In genomic region chr3:43215684-43216336, GRCh38 we compare ENCODE assay signal across 18 cellular contexts.
DNase-seq lines count a peak whose midpoint lies in the region; ATAC-seq and TF ChIP-seq lines count a peak whose summit lies in the region.
"Had no signal": no experiment of that assay in that cellular context is flagged by ENCODE, and none has a peak within 500 bp of the region (broad histone marks: within the 10 kb centered on the region; RNA-seq: fewer than 3 reads in every experiment).

No MANE protein-coding gene starts in this region.

- no peaks in the 10 kb centered on the region for H3F3A ChIP-seq in PC-3 (ENCODE audit: low read length, unreplicated experiment)

- no peaks in the 10 kb centered on the region for H3K4me1 Mint-ChIP-seq in immature natural killer cell
- H3K4me1 Mint-ChIP-seq in activated CD4-positive, alpha-beta T cell treated with anti-CD3 and anti-CD28 coated beads, Interleukin-2, amount 10 ng/mL, durations not matched to agents 7 days and 5 days: peaks cover 31% of the 10 kb centered on the region

- peaks cover 30% of the 10 kb centered on the region for H3K4me1 ChIP-seq in PC-3 (ENCODE audit: insufficient read depth, low read length)
- peaks cover 0 to 2% (median 0%) of the 10 kb centered on the region in 4 donors for H3K4me1 ChIP-seq in esophagus muscularis mucosa
- H3K4me1 ChIP-seq: Peyer's patch had no signal

- DNase-seq in AG04450 (ENCODE audit: low read depth, low spot score) (no peak), GM06990 (ENCODE audit: extremely low read depth, insufficient read length) (no peak), PC-3 (no peak), esophagus muscularis mucosa (ENCODE audit: extremely low spot score) (peak; percentile 5), NCI-H69 (lab: John Stamatoyannopoulos, UW) (no peak), immature natural killer cell (no peak), middle frontal gyrus (ENCODE audit: extremely low spot score, low spot score) (no peak)
- DNase-seq in activated CD4-positive, alpha-beta T cell treated with anti-CD3 and anti-CD28 coated beads, Interleukin-2, amount 10 ng/mL, durations not matched to agents 7 days and 5 days: no peak
- DNase-seq: activated CD4-positive, alpha-beta T cell treated with anti-CD3 and anti-CD28 coated beads for 36 hours; activated T-cell treated with anti-CD3 and anti-CD28 coated beads, Interleukin-2, amount 50 U/mL, for 24 hours; amniotic stem cell; head of caudate nucleus; kidney; NCI-H146; Peyer's patch; posterior cingulate gyrus had no signal

- ATAC-seq in PC-3: no peak
- ATAC-seq: activated CD4-positive, alpha-beta T cell treated with anti-CD3 and anti-CD28 coated beads for 36 hours had no signal

- H3K9me3 ChIP-seq in AG04450 (ENCODE audit: control insufficient read depth, insufficient read depth, low read length) (no peaks in the 10 kb centered on the region), PC-3 (ENCODE audit: low read length) (no peaks in the 10 kb centered on the region), esophagus muscularis mucosa (no peaks in the 10 kb centered on the region)
- H3K9me3 ChIP-seq: Peyer's patch had no signal

- POLR2A ChIA-PET in AG04450 (lab: Yijun Ruan, JAX): no interaction called here
- POLR2A ChIA-PET in PC-3 (lab: Charles Lee; ENCODE audit: unreplicated experiment): interaction anchor here (0.6 kb wide), 1 partner anchor 36 kb away, joined by 4 read pairs; no protein-coding TSS in a partner anchor
- POLR2A ChIA-PET in activated CD4-positive, alpha-beta T cell treated with anti-CD3 and anti-CD28 coated beads, Interleukin-2, amount 10 ng/mL, durations not matched to agents 7 days and 5 days (lab: Charles Lee): interaction anchor here (0.6 kb wide), 1 partner anchor 55 kb away, joined by 4 read pairs; no protein-coding TSS in a partner anchor

- peaks cover 0 to 3% (median 0%) of the 10 kb centered on the region in 3 donors for H3K36me3 Mint-ChIP-seq in immature natural killer cell
- no peaks in the 10 kb centered on the region for H3K36me3 Mint-ChIP-seq in activated CD4-positive, alpha-beta T cell treated with anti-CD3 and anti-CD28 coated beads, Interleukin-2, amount 10 ng/mL, durations not matched to agents 7 days and 5 days (ENCODE audit: low read depth)

- no peak for TF ChIP-seq EP300 in esophagus muscularis mucosa (IDR thresholded peaks at IDR 0.05)

- TF ChIP-seq CTCF in AG04450 (IDR thresholded peaks at IDR 0.05; ENCODE audit: low read depth, low read length) (0 out of 2 replicates have a peak, but pooled peaks have one; percentile 15), GM06990 (IDR thresholded peaks at IDR 0.05; ENCODE audit: insufficient read depth, low read length, poor library complexity, severe bottlenecking) (peak; percentile 33), PC-3 (conservative IDR thresholded peaks at IDR 0.05; ENCODE audit: low read depth, low read length) (peak; percentile 36; the same call in 1 of the 2 replicates), esophagus muscularis mucosa (IDR thresholded peaks at IDR 0.05) (peak in 1 of 3 experiments; percentile 3)

- H3K9ac ChIP-seq in PC-3 (ENCODE audit: low read length): no peak overlapping the region

- H3K27me3 ChIP-seq in AG04450 (ENCODE audit: control insufficient read depth, insufficient read depth, low read length) (peaks cover 4% of the 10 kb centered on the region), GM06990 (replicated peaks; ENCODE audit: control insufficient read depth, insufficient read depth, low read length) (no peaks in the 10 kb centered on the region), PC-3 (ENCODE audit: low read length) (no peaks in the 10 kb centered on the region), esophagus muscularis mucosa (no peaks in the 10 kb centered on the region)
- H3K27me3 ChIP-seq: Peyer's patch had no signal

- no peak overlapping the region for H3K27ac ChIP-seq in AG04450 (ENCODE audit: low read depth, low read length)
- no peak overlapping the region for H3K27ac ChIP-seq in PC-3 (ENCODE audit: low read length)
- no peak overlapping the region for H3K27ac ChIP-seq in esophagus muscularis mucosa (replicated peaks in 1 of 4)

- H3K9me2 ChIP-seq in PC-3 (replicated peaks; ENCODE audit: low read length): no peaks in the 10 kb centered on the region

- H3K27ac Mint-ChIP-seq in immature natural killer cell: peak overlapping the region in 1 of 6 donors; percentile 51
- H3K27ac Mint-ChIP-seq in activated CD4-positive, alpha-beta T cell treated with anti-CD3 and anti-CD28 coated beads, Interleukin-2, amount 10 ng/mL, durations not matched to agents 7 days and 5 days: no peak overlapping the region
- H3K27ac Mint-ChIP-seq: activated CD4-positive, alpha-beta T cell treated with anti-CD3 and anti-CD28 coated beads for 36 hours; activated T-cell treated with anti-CD3 and anti-CD28 coated beads, Interleukin-2, amount 50 U/mL, for 24 hours; T-helper 1 cell treated with Interleukin-12 subunit alpha and Interleukin-12 subunit beta and Interleukin-4 antibody, amounts not matched to agents 30 μg/mL and 1 μg/mL, for 36 hours had no signal

- no peak for TF ChIP-seq POLR2A in esophagus muscularis mucosa (IDR thresholded peaks at IDR 0.05; ENCODE audit: low read depth)

- no peaks in the 10 kb centered on the region for H3K36me3 ChIP-seq in GM06990 (ENCODE audit: control insufficient read depth, insufficient read depth, low read length)
- no peaks in the 10 kb centered on the region for H3K36me3 ChIP-seq in PC-3 (ENCODE audit: low read depth, low read length)
- no peaks in the 10 kb centered on the region for H3K36me3 ChIP-seq in esophagus muscularis mucosa
- H3K36me3 ChIP-seq: Peyer's patch had no signal

- H4K20me1 ChIP-seq in PC-3 (ENCODE audit: low read length): no peaks in the 10 kb centered on the region

- H3K4me3 ChIP-seq in AG04450 (ENCODE audit: low read depth, low read length): no peak overlapping the region
- no peak overlapping the region for H3K4me3 ChIP-seq in GM06990 (replicated peaks; ENCODE audit: low read depth, low read length)
- no peak overlapping the region for H3K4me3 ChIP-seq in PC-3 (ENCODE audit: low read length)
- no peak overlapping the region for H3K4me3 ChIP-seq in esophagus muscularis mucosa
- H3K4me3 ChIP-seq: Peyer's patch had no signal

- CTCF ChIA-PET in AG04450 (lab: Charles Lee) (interaction anchor here (1.6 kb wide), 1 partner anchor 254 kb away, joined by 4 read pairs; no protein-coding TSS in a partner anchor), PC-3 (lab: Charles Lee) (no interaction called here)
- CTCF ChIA-PET in activated CD4-positive, alpha-beta T cell treated with anti-CD3 and anti-CD28 coated beads, Interleukin-2, amount 10 ng/mL, durations not matched to agents 7 days and 5 days (lab: Charles Lee): no interaction called here

- H3K9me3 Mint-ChIP-seq in immature natural killer cell: no peaks in the 10 kb centered on the region
- H3K9me3 Mint-ChIP-seq in activated CD4-positive, alpha-beta T cell treated with anti-CD3 and anti-CD28 coated beads, Interleukin-2, amount 10 ng/mL, durations not matched to agents 7 days and 5 days: peaks cover 5% of the 10 kb centered on the region
- H3K9me3 Mint-ChIP-seq: activated T-cell treated with anti-CD3 and anti-CD28 coated beads, Interleukin-2, amount 50 U/mL, for 24 hours; T-helper 1 cell treated with Interleukin-12 subunit alpha and Interleukin-12 subunit beta and Interleukin-4 antibody, amounts not matched to agents 30 μg/mL and 1 μg/mL, for 36 hours had no signal

- intact Hi-C loops in PC-3 (cut with micrococcal nuclease): no loop called here
- intact Hi-C loops in esophagus muscularis mucosa (cut with DNase I): no loop called here

- peaks cover 0 to 1% (median 1%) of the 10 kb centered on the region in 3 donors for H3K27me3 Mint-ChIP-seq in immature natural killer cell (ENCODE audit: low read depth in 3 of 3)
- H3K27me3 Mint-ChIP-seq in activated CD4-positive, alpha-beta T cell treated with anti-CD3 and anti-CD28 coated beads, Interleukin-2, amount 10 ng/mL, durations not matched to agents 7 days and 5 days: no peaks in the 10 kb centered on the region
- H3K27me3 Mint-ChIP-seq: activated CD4-positive, alpha-beta T cell treated with anti-CD3 and anti-CD28 coated beads for 36 hours; activated T-cell treated with anti-CD3 and anti-CD28 coated beads, Interleukin-2, amount 50 U/mL, for 24 hours had no signal

- BruUV-seq in PC-3 (replicated peaks; lab: Mats Ljungman, UMichigan): no TSS peak

- H3K79me2 ChIP-seq in PC-3 (ENCODE audit: low read length): no peaks in the 10 kb centered on the region

- WGBS in esophagus muscularis mucosa: 92% methylated on average over 5 of the region's 5 CpGs

- no peak overlapping the region for H3K4me3 Mint-ChIP-seq in immature natural killer cell
- no peak overlapping the region for H3K4me3 Mint-ChIP-seq in activated CD4-positive, alpha-beta T cell treated with anti-CD3 and anti-CD28 coated beads, Interleukin-2, amount 10 ng/mL, durations not matched to agents 7 days and 5 days
- H3K4me3 Mint-ChIP-seq: activated CD4-positive, alpha-beta T cell treated with anti-CD3 and anti-CD28 coated beads for 36 hours; activated T-cell treated with anti-CD3 and anti-CD28 coated beads, Interleukin-2, amount 50 U/mL, for 24 hours; IgD-negative memory B cell; T-helper 1 cell treated with Interleukin-12 subunit alpha and Interleukin-12 subunit beta and Interleukin-4 antibody, amounts not matched to agents 30 μg/mL and 1 μg/mL, for 36 hours had no signal

- no peak overlapping the region for H2AFZ ChIP-seq in PC-3 (ENCODE audit: low read length)

- no peak overlapping the region for H3K4me2 ChIP-seq in PC-3 (ENCODE audit: low read length)
